In genomic region chr12:45660330-45660729, GRCh38 we compare ENCODE assay signal across 11 cellular contexts.
DNase-seq lines count a peak whose midpoint lies in the region; ATAC-seq and TF ChIP-seq lines count a peak whose summit lies in the region.
"Had no signal": no experiment of that assay in that cellular context is flagged by ENCODE, and none has a peak within 500 bp of the region (broad histone marks: within the 10 kb centered on the region; RNA-seq: fewer than 3 reads in every experiment).

No MANE protein-coding gene starts in this region.

- no peak for TF ChIP-seq RAD21 in Ishikawa (IDR thresholded peaks at IDR 0.05; ENCODE audit: low read depth)

- DNase-seq in DMS53 (lab: John Stamatoyannopoulos, UW) (peak; percentile 75), astrocyte of the hippocampus (ENCODE audit: low read depth, low spot score) (peak; percentile 46), iris pigment epithelial cell (ENCODE audit: low read depth) (peak; percentile 67), NOMO-1 treated with dmso at 0.1 percent for 144 hours (lab: John Stamatoyannopoulos, UW; ENCODE audit: unreplicated experiment) (no peak), colonic mucosa (no peak)
- DNase-seq in activated naive CD4-positive, alpha-beta T cell treated with anti-CD3 and anti-CD28 coated beads, Interleukin-2, amount 10 ng/mL, durations not matched to agents 7 days and 5 days = no peak
- DNase-seq: central memory CD4-positive, alpha-beta T cell; COR-L47; NCI-H1048 had no signal

- CTCF ChIA-PET in activated naive CD4-positive, alpha-beta T cell treated with anti-CD3 and anti-CD28 coated beads, Interleukin-2, amount 10 ng/mL, durations not matched to agents 7 days and 5 days (lab: Charles Lee) = interaction anchor here (1.3 kb wide), 1 partner anchor 9 kb away, joined by 4 read pairs; no protein-coding TSS in a partner anchor

- no peak overlapping the region for H3K4me3 Mint-ChIP-seq in activated naive CD4-positive, alpha-beta T cell treated with anti-CD3 and anti-CD28 coated beads, Interleukin-2, amount 10 ng/mL, durations not matched to agents 7 days and 5 days

- TF ChIP-seq EP300 in Ishikawa (IDR thresholded peaks at IDR 0.05; ENCODE audit: borderline replicate concordance) = peak; percentile 34; the same call in 1 of the 2 replicates

- peaks cover 12% of the 10 kb centered on the region for H3K9me3 Mint-ChIP-seq in activated naive CD4-positive, alpha-beta T cell treated with anti-CD3 and anti-CD28 coated beads, Interleukin-2, amount 10 ng/mL, durations not matched to agents 7 days and 5 days

- no peaks in the 10 kb centered on the region for H3K4me1 ChIP-seq in colonic mucosa

- H3K27ac ChIP-seq in colonic mucosa = no peak overlapping the region

- H3K4me3 ChIP-seq in colonic mucosa = no peak overlapping the region

- intact Hi-C loops in colonic mucosa (cut with DNase I) = no loop called here

- H3K27me3 ChIP-seq in colonic mucosa = no peaks in the 10 kb centered on the region

- H3K4me1 Mint-ChIP-seq in activated naive CD4-positive, alpha-beta T cell treated with anti-CD3 and anti-CD28 coated beads, Interleukin-2, amount 10 ng/mL, durations not matched to agents 7 days and 5 days = peaks cover 38% of the 10 kb centered on the region

- TF ChIP-seq CTCF in colonic mucosa (IDR thresholded peaks at IDR 0.05) = no peak

- H3K9ac ChIP-seq in colonic mucosa (ENCODE audit: low read depth in 2 of 2, low read length in 2 of 2) = no peak overlapping the region

- peaks cover 39% of the 10 kb centered on the region for H3K27me3 Mint-ChIP-seq in activated naive CD4-positive, alpha-beta T cell treated with anti-CD3 and anti-CD28 coated beads, Interleukin-2, amount 10 ng/mL, durations not matched to agents 7 days and 5 days

- H3K36me3 Mint-ChIP-seq in activated naive CD4-positive, alpha-beta T cell treated with anti-CD3 and anti-CD28 coated beads, Interleukin-2, amount 10 ng/mL, durations not matched to agents 7 days and 5 days = peaks cover 14% of the 10 kb centered on the region

- H3K9me3 ChIP-seq in colonic mucosa = no peaks in the 10 kb centered on the region

- H3K36me3 ChIP-seq in colonic mucosa = no peaks in the 10 kb centered on the region

- H3K27ac Mint-ChIP-seq in activated naive CD4-positive, alpha-beta T cell treated with anti-CD3 and anti-CD28 coated beads, Interleukin-2, amount 10 ng/mL, durations not matched to agents 7 days and 5 days = no peak overlapping the region

- no peak for ATAC-seq in HG03342 (IDR thresholded peaks at IDR 0.05; ENCODE audit: unreplicated experiment)

TF ChIP-seq in Ishikawa, 13 proteins besides CTCF, POLR2A, EP300 and RAD21:
- TF ChIP-seq EGR1 (IDR thresholded peaks at IDR 0.05) = no peak
- 0 out of 2 replicates have a peak, but pooled peaks have one; percentile 42 for TF ChIP-seq MAX (IDR thresholded peaks at IDR 0.05)
- TF ChIP-seq YY1 (IDR thresholded peaks at IDR 0.05; ENCODE audit: low read depth) = no peak
- TF ChIP-seq USF1 (IDR thresholded peaks at IDR 0.05) = peak; percentile 38; the same call in 1 of the 2 replicates
- TF ChIP-seq CREB1 (IDR thresholded peaks at IDR 0.05; ENCODE audit: low read depth) = no peak
- peak; percentile 80 for TF ChIP-seq TEAD4 (IDR thresholded peaks at IDR 0.05)
- peak; percentile 82 for TF ChIP-seq NFIC (IDR thresholded peaks at IDR 0.05)
- no peak for TF ChIP-seq TCF12 (IDR thresholded peaks at IDR 0.05; ENCODE audit: low read depth)
- no peak for TF ChIP-seq FOXM1 (IDR thresholded peaks at IDR 0.05; ENCODE audit: borderline replicate concordance, low read depth)
- TF ChIP-seq CEBPB (IDR thresholded peaks at IDR 0.05) = no peak
- no peak for TF ChIP-seq TAF1 (IDR thresholded peaks at IDR 0.05; ENCODE audit: low read depth)
- no peak for TF ChIP-seq REST (IDR thresholded peaks at IDR 0.05; ENCODE audit: low read depth)

Comparison
In these comparisons a context has a peak if more than half of its experiments do, and no peak if none do; other contexts are left out.
1. DNase-seq: peak in DMS53 (single experiment), astrocyte of the hippocampus (single experiment) and iris pigment epithelial cell (single experiment); none in NOMO-1 treated with dmso at 0.1 percent for 144 hours (single experiment), activated naive CD4-positive, alpha-beta T cell treated with anti-CD3 and anti-CD28 coated beads, Interleukin-2, amount 10 ng/mL, durations not matched to agents 7 days and 5 days (single experiment) and colonic mucosa (single experiment).